Comparison of ENCODE assay signal across 9 cellular contexts in the genomic region with DNA sequence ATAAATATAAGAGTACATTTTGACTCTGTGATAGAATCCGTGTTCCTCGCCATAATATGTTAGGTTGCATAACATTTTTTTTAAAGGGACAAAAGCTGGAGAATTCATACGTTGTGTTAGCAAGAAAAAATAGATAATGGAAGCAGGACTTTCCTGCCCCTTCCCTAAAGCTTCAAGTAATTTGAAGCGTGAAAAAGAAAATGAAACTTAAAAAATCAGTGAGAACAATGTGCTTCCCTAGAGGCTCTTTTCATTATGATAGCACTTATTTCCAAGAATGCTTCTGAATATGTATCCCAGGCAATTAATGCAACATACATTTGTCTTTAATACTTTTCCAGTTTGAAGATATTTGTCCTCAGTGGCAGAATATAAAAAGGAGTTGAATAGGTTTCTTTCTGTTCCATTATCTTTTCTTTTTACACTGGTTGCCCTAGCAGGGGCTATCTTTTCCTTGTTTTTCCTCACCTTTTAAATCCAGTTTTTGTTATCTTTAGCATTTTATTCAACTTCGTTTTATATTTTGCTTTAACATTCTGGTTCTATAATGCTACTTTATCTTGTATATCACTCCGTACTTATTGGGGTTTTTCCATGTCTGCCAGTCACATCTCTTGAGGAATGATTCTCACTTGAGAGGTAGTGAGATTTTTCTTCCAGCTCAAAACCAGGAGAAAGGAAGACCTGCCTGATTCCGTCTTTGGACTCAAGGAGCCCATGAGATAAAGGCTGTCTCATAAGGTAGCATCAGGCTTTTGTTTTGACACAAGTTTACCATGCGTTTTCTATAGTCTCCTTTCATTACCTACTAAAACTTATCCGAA.
DNase-seq lines count a peak whose midpoint lies in the region; ATAC-seq and TF ChIP-seq lines count a peak whose summit lies in the region.
"Had no signal": no experiment of that assay in that cellular context is flagged by ENCODE, and none has a peak within 500 bp of the region (broad histone marks: within the 10 kb centered on the region; RNA-seq: fewer than 3 reads in every experiment).

No MANE protein-coding gene starts in this region.

- peaks cover 2% of the 10 kb centered on the region for H3K4me1 ChIP-seq in colonic mucosa
- H3K4me1 ChIP-seq in naive thymus-derived CD4-positive, alpha-beta T cell (ENCODE audit: control insufficient read depth in 2 of 2, insufficient read depth in 2 of 2, low read length in 2 of 2): peaks cover 54 to 67% of the 10 kb centered on the region in 2 donors

- ATAC-seq in HG03135 (IDR thresholded peaks at IDR 0.05; ENCODE audit: unreplicated experiment) (peak; percentile 42), HG03025 (IDR thresholded peaks at IDR 0.05; ENCODE audit: low FRiP score, unreplicated experiment) (no peak)
- ATAC-seq in naive thymus-derived CD4-positive, alpha-beta T cell: no peak

- H3K36me3 ChIP-seq in BJ (ENCODE audit: control insufficient read depth, insufficient read depth, low read length): peaks cover 2% of the 10 kb centered on the region
- no peaks in the 10 kb centered on the region for H3K36me3 ChIP-seq in colonic mucosa
- H3K36me3 ChIP-seq in naive thymus-derived CD4-positive, alpha-beta T cell (ENCODE audit: control insufficient read depth in 2 of 3, insufficient read depth in 3 of 3, low read length in 3 of 3): peaks cover 0 to 6% (median 0%) of the 10 kb centered on the region in 3 experiments

- peak overlapping the region; percentile 31 to 86 (median 72) for H3K4me3 Mint-ChIP-seq in naive thymus-derived CD4-positive, alpha-beta T cell

- H3K27me3 ChIP-seq in BJ (ENCODE audit: control insufficient read depth, insufficient read depth, low read length) (no peaks in the 10 kb centered on the region), colonic mucosa (no peaks in the 10 kb centered on the region)
- H3K27me3 ChIP-seq in naive thymus-derived CD4-positive, alpha-beta T cell (ENCODE audit: control insufficient read depth in 2 of 2, insufficient read depth in 2 of 2, low read length in 2 of 2): no peaks in the 10 kb centered on the region

- no peak overlapping the region for H3K9ac ChIP-seq in colonic mucosa (ENCODE audit: low read depth in 2 of 2, low read length in 2 of 2)

- POLR2A ChIA-PET in BJ (lab: Charles Lee): interaction anchor here (0.7 kb wide), 1 partner anchor 60 kb away, joined by 4 read pairs; no protein-coding TSS in a partner anchor
- POLR2A ChIA-PET in naive thymus-derived CD4-positive, alpha-beta T cell (lab: Charles Lee): interaction anchor here (1.0 kb wide), 1 partner anchor 24 kb away, joined by 3 read pairs; no protein-coding TSS in a partner anchor

- H3K9me3 Mint-ChIP-seq in naive thymus-derived CD4-positive, alpha-beta T cell: no peaks in the 10 kb centered on the region

- CTCF ChIA-PET in BJ (lab: Yijun Ruan, JAX): interaction anchor here (0.6 to 1.1 kb wide), 2 partner anchors 18 to 46 kb away, joined by 3 read pairs; no protein-coding TSS in a partner anchor
- CTCF ChIA-PET in naive thymus-derived CD4-positive, alpha-beta T cell (lab: Charles Lee): no interaction called here

- H3K27me3 Mint-ChIP-seq in naive thymus-derived CD4-positive, alpha-beta T cell: no peaks in the 10 kb centered on the region

- in situ Hi-C loops in KBM-7 (cut with MboI; ENCODE audit: low pct_unique_long_range_greater_than_20kb, low sequenced_read_pairs): no loop called here

- H3K4me3 ChIP-seq in BJ (ENCODE audit: low read depth, low read length) (peak overlapping the region; percentile 17; the same call in 1 of the 2 replicates), colonic mucosa (peak overlapping the region; percentile 4)
- peak overlapping the region; percentile 9 for H3K4me3 ChIP-seq in naive thymus-derived CD4-positive, alpha-beta T cell (ENCODE audit: low read length)

- peaks cover 0 to 23% (median 12%) of the 10 kb centered on the region in 5 donors for H3K36me3 Mint-ChIP-seq in naive thymus-derived CD4-positive, alpha-beta T cell

- no peaks in the 10 kb centered on the region for H3K9me3 ChIP-seq in colonic mucosa
- H3K9me3 ChIP-seq in naive thymus-derived CD4-positive, alpha-beta T cell (ENCODE audit: control insufficient read depth in 2 of 3, low read length in 3 of 3): no peaks in the 10 kb centered on the region

- H3K4me1 Mint-ChIP-seq in naive thymus-derived CD4-positive, alpha-beta T cell: peaks cover 37 to 98% (median 90%) of the 10 kb centered on the region in 7 donors

- peak overlapping the region; percentile 11 for H3K27ac ChIP-seq in colonic mucosa
- peak overlapping the region; percentile 51 for H3K27ac ChIP-seq in naive thymus-derived CD4-positive, alpha-beta T cell (ENCODE audit: low read depth, low read length)

- DNase-seq in BJ (ENCODE audit: low read depth) (no peak), colonic mucosa (no peak), NCI-H1417 treated with DMSO at 0.1 percent for 48 hours (lab: John Stamatoyannopoulos, UW) (no peak), NCI-H1105 treated with DMSO at 0.1 percent for 48 hours (lab: John Stamatoyannopoulos, UW) (no peak), KBM-7 (no peak)
- DNase-seq in naive thymus-derived CD4-positive, alpha-beta T cell: no peak
- DNase-seq: mesendoderm had no signal

- no peak for TF ChIP-seq CTCF in BJ (IDR thresholded peaks at IDR 0.05; ENCODE audit: insufficient read depth, low read depth, low read length)
- no peak for TF ChIP-seq CTCF in colonic mucosa (IDR thresholded peaks at IDR 0.05)

- intact Hi-C loops in colonic mucosa (cut with DNase I): no loop called here
- intact Hi-C loops in naive thymus-derived CD4-positive, alpha-beta T cell (cut with micrococcal nuclease): no loop called here

- peak overlapping the region; percentile 66 to 93 (median 77) for H3K27ac Mint-ChIP-seq in naive thymus-derived CD4-positive, alpha-beta T cell
